Comparison of ENCODE assay signal across 17 cellular contexts in genomic region chrX:114889454-114889853, GRCh38.
DNase-seq lines count a peak whose midpoint lies in the region; ATAC-seq and TF ChIP-seq lines count a peak whose summit lies in the region.
"Had no signal": no experiment of that assay in that cellular context is flagged by ENCODE, and none has a peak within 500 bp of the region (broad histone marks: within the 10 kb centered on the region; RNA-seq: fewer than 3 reads in every experiment).

No MANE protein-coding gene starts in this region.

- in situ Hi-C loops in GM23248 (cut with MboI), result no loop called here

- H3K4me1 ChIP-seq in GM23248 (ENCODE audit: insufficient read depth) (no peaks in the 10 kb centered on the region), smooth muscle cell (ENCODE audit: low read depth) (no peaks in the 10 kb centered on the region)
- H3K4me1 ChIP-seq: A549, BE2C had no signal

- H2AFZ ChIP-seq in GM23248 (no peak overlapping the region), smooth muscle cell (ENCODE audit: low read depth) (peak overlapping the region; percentile 27)

- H3K27me3 ChIP-seq in GM23248 (replicated peaks; ENCODE audit: insufficient read depth), result no peaks in the 10 kb centered on the region
- H3K27me3 ChIP-seq in smooth muscle cell (ENCODE audit: low read depth), result no peaks in the 10 kb centered on the region
- H3K27me3 ChIP-seq: BE2C had no signal

- H3K79me2 ChIP-seq in GM23248 (ENCODE audit: insufficient read depth), result no peaks in the 10 kb centered on the region
- no peaks in the 10 kb centered on the region for H3K79me2 ChIP-seq in smooth muscle cell (ENCODE audit: low read depth)

- H3K4me3 ChIP-seq in GM23248 (no peak overlapping the region), smooth muscle cell (no peak overlapping the region)
- H3K4me3 ChIP-seq: A549 had no signal

- H4K20me1 ChIP-seq in GM23248 (ENCODE audit: insufficient read depth), result no peaks in the 10 kb centered on the region
- no peaks in the 10 kb centered on the region for H4K20me1 ChIP-seq in smooth muscle cell (ENCODE audit: low read depth)

- H3K4me2 ChIP-seq in GM23248 (ENCODE audit: unreplicated experiment) (no peak overlapping the region), smooth muscle cell (no peak overlapping the region)
- H3K4me2 ChIP-seq: A549 had no signal

- H3K9me2 ChIP-seq in GM23248 (ENCODE audit: insufficient read depth), result no peaks in the 10 kb centered on the region

- no peaks in the 10 kb centered on the region for H3K9me3 ChIP-seq in GM23248 (ENCODE audit: low read depth)
- H3K9me3 ChIP-seq in smooth muscle cell (replicated peaks; ENCODE audit: low read depth), result no peaks in the 10 kb centered on the region
- H3K9me3 ChIP-seq: A549, BE2C had no signal

- H3K9ac ChIP-seq in GM23248, result no peak overlapping the region
- H3K9ac ChIP-seq in smooth muscle cell (ENCODE audit: low read depth), result no peak overlapping the region

- peak; percentile 4 for DNase-seq in AG08395 (ENCODE audit: low spot score)
- peak; percentile 0 for DNase-seq in GM23248
- DNase-seq in fibroblast of gingiva (ENCODE audit: low read depth), result peak; percentile 9
- no peak for DNase-seq in smooth muscle cell (lab: John Stamatoyannopoulos, UW; ENCODE audit: unreplicated experiment)
- no peak for DNase-seq in NCI-H82 treated with DMSO at 0.1 percent for 48 hours (lab: John Stamatoyannopoulos, UW; ENCODE audit: unreplicated experiment)
- DNase-seq in NCI-H774 (lab: John Stamatoyannopoulos, UW), result no peak
- DNase-seq: BE2C; C1 segment of cervical spinal cord; CD4-positive, CD25-positive, alpha-beta regulatory T cell; CD8-positive, alpha-beta memory T cell; COR-L47; DMS 273 treated with DMSO at 0.1 percent for 48 hours; H9; KG1 had no signal

- H3K27ac ChIP-seq in GM23248 (no peak overlapping the region), smooth muscle cell (ENCODE audit: low read depth) (no peak overlapping the region)
- H3K27ac ChIP-seq: 22Rv1, A549 had no signal

- H3F3A ChIP-seq in GM23248 (ENCODE audit: insufficient read depth), result no peaks in the 10 kb centered on the region
- no peaks in the 10 kb centered on the region for H3F3A ChIP-seq in smooth muscle cell (ENCODE audit: low read depth)

- no peak for ATAC-seq in GM19463 (IDR thresholded peaks at IDR 0.05; ENCODE audit: unreplicated experiment)
- ATAC-seq: A549 had no signal

- TF ChIP-seq CTCF in smooth muscle cell (IDR thresholded peaks at IDR 0.05; ENCODE audit: borderline replicate concordance, insufficient read depth, poor library complexity, severe bottlenecking), result no peak

- H3K36me3 ChIP-seq in GM23248 (ENCODE audit: low read depth) (no peaks in the 10 kb centered on the region), smooth muscle cell (ENCODE audit: low read depth) (no peaks in the 10 kb centered on the region)
- H3K36me3 ChIP-seq: BE2C had no signal

Comparison
In these comparisons a context has a peak if more than half of its experiments do, and no peak if none do; other contexts are left out.
1. DNase-seq: peak in AG08395 (single experiment), GM23248 (single experiment) and fibroblast of gingiva (single experiment); none in smooth muscle cell (single experiment), NCI-H82 treated with DMSO at 0.1 percent for 48 hours (single experiment) and NCI-H774 (single experiment).